ENCODE assay signal across 8 cellular contexts in genomic region chr12:46675736-46676135, GRCh38.
A peak's percentile ranks its signal among the peaks of the same experiment; 100 is the strongest.
DNase-seq lines count a peak whose midpoint lies in the region; ATAC-seq and TF ChIP-seq lines count a peak whose summit lies in the region.

No MANE protein-coding gene starts in this region.

- no peaks in the 10 kb centered on the region for H3K27me3 ChIP-seq in endodermal cell (ENCODE audit: control insufficient read depth, insufficient read depth, low read length, poor library complexity, severe bottlenecking)
- H3K27me3 ChIP-seq in naive thymus-derived CD4-positive, alpha-beta T cell (ENCODE audit: control insufficient read depth in 2 of 2, insufficient read depth in 2 of 2, low read length in 2 of 2): no peaks in the 10 kb centered on the region

- H3K9ac ChIP-seq in endodermal cell (ENCODE audit: extremely low read depth, low read length, poor library complexity, severe bottlenecking): no peak overlapping the region

- H3K4me3 Mint-ChIP-seq in endodermal cell: no peak overlapping the region
- no peak overlapping the region for H3K4me3 Mint-ChIP-seq in naive thymus-derived CD4-positive, alpha-beta T cell

- H3K9me3 Mint-ChIP-seq in endodermal cell: peaks cover 4% of the 10 kb centered on the region
- peaks cover 0 to 1% (median 0%) of the 10 kb centered on the region in 11 donors for H3K9me3 Mint-ChIP-seq in naive thymus-derived CD4-positive, alpha-beta T cell

- ATAC-seq in naive thymus-derived CD4-positive, alpha-beta T cell: no peak

- DNase-seq in NCI-H2227 (lab: John Stamatoyannopoulos, UW; ENCODE audit: unreplicated experiment) (peak; percentile 18), NCI-H2227 treated with DMSO at 0.1 percent for 48 hours (lab: John Stamatoyannopoulos, UW) (no peak), NCI-H69 (lab: John Stamatoyannopoulos, UW) (peak; percentile 53), endodermal cell (peak; percentile 74), NCI-H1436 (lab: John Stamatoyannopoulos, UW) (no peak)
- peak in 5 of 9 donors; percentile 24 to 38 (median 34) for DNase-seq in naive thymus-derived CD4-positive, alpha-beta T cell
- DNase-seq in effector CD4-positive, alpha-beta T cell: no peak
- no peak for DNase-seq in stimulated activated CD8-positive, alpha-beta memory T cell treated with anti-CD3 and anti-CD28 coated beads, Interleukin-4, amount 100 ng/mL, for 48 hours

- peaks cover 13% of the 10 kb centered on the region for H3K4me1 Mint-ChIP-seq in endodermal cell
- H3K4me1 Mint-ChIP-seq in naive thymus-derived CD4-positive, alpha-beta T cell: peaks cover 0 to 16% (median 0%) of the 10 kb centered on the region in 7 donors

- CTCF ChIA-PET in naive thymus-derived CD4-positive, alpha-beta T cell (lab: Charles Lee): interaction anchor here (1.4 to 2.0 kb wide), 2 partner anchors 10 to 333 kb away, joined by 5 to 6 read pairs; no protein-coding TSS in a partner anchor

- no peak overlapping the region for H3K27ac Mint-ChIP-seq in endodermal cell
- no peak overlapping the region for H3K27ac Mint-ChIP-seq in naive thymus-derived CD4-positive, alpha-beta T cell

- H3K4me1 ChIP-seq in endodermal cell (ENCODE audit: control insufficient read depth, insufficient read depth, low read length): peaks cover 3% of the 10 kb centered on the region
- no peaks in the 10 kb centered on the region for H3K4me1 ChIP-seq in naive thymus-derived CD4-positive, alpha-beta T cell (ENCODE audit: control insufficient read depth in 2 of 2, insufficient read depth in 2 of 2, low read length in 2 of 2)

- peak; percentile 83 for TF ChIP-seq CTCF in endodermal cell (conservative IDR thresholded peaks at IDR 0.05)

- H3K27me3 Mint-ChIP-seq in endodermal cell (ENCODE audit: insufficient read depth): no peaks in the 10 kb centered on the region
- H3K27me3 Mint-ChIP-seq in naive thymus-derived CD4-positive, alpha-beta T cell: peaks cover 0 to 3% (median 0%) of the 10 kb centered on the region in 5 donors

- H3K36me3 Mint-ChIP-seq in endodermal cell (ENCODE audit: low read depth): no peaks in the 10 kb centered on the region
- peaks cover 0 to 1% (median 0%) of the 10 kb centered on the region in 5 donors for H3K36me3 Mint-ChIP-seq in naive thymus-derived CD4-positive, alpha-beta T cell

- H3K27ac ChIP-seq in endodermal cell (ENCODE audit: low read depth, low read length): no peak overlapping the region
- no peak overlapping the region for H3K27ac ChIP-seq in naive thymus-derived CD4-positive, alpha-beta T cell (ENCODE audit: low read depth, low read length)

- intact Hi-C loops in naive thymus-derived CD4-positive, alpha-beta T cell (cut with micrococcal nuclease): loop anchor here (1.0 to 10.0 kb wide), 8 partner anchors 333 to 1011 kb away; partner anchors contain the start of genes SCAF11 (in 1 of the 2) and SLC38A1 (in 1 of the 2)

- 87 to 88% methylated on average over 5 to 11 of the region's 11 CpGs for WGBS in endodermal cell (ENCODE audit: insufficient coverage in 1 of 2, insufficient read length in 1 of 2), 2 experiments

- no peaks in the 10 kb centered on the region for H3K36me3 ChIP-seq in endodermal cell (ENCODE audit: control insufficient read depth, insufficient read depth, low read length)
- H3K36me3 ChIP-seq in naive thymus-derived CD4-positive, alpha-beta T cell (ENCODE audit: control insufficient read depth in 2 of 3, insufficient read depth in 3 of 3, low read length in 3 of 3): no peaks in the 10 kb centered on the region

- H3K9me3 ChIP-seq in endodermal cell (ENCODE audit: control insufficient read depth, low read length): no peaks in the 10 kb centered on the region
- H3K9me3 ChIP-seq in naive thymus-derived CD4-positive, alpha-beta T cell (ENCODE audit: control insufficient read depth in 2 of 3, low read length in 3 of 3): no peaks in the 10 kb centered on the region

- H3K4me3 ChIP-seq in endodermal cell (ENCODE audit: low read length): no peak overlapping the region
- no peak overlapping the region for H3K4me3 ChIP-seq in naive thymus-derived CD4-positive, alpha-beta T cell (ENCODE audit: low read length)

- POLR2A ChIA-PET in naive thymus-derived CD4-positive, alpha-beta T cell (lab: Charles Lee): no interaction called here

Comparison
In these comparisons a context has a peak if more than half of its experiments do, and no peak if none do; other contexts are left out.
1. DNase-seq: peak in NCI-H2227 (single experiment), NCI-H69 (single experiment), endodermal cell (single experiment) and naive thymus-derived CD4-positive, alpha-beta T cell (5 of 9); none in NCI-H2227 treated with DMSO at 0.1 percent for 48 hours (single experiment), effector CD4-positive, alpha-beta T cell (single experiment), NCI-H1436 (single experiment) and stimulated activated CD8-positive, alpha-beta memory T cell treated with anti-CD3 and anti-CD28 coated beads, Interleukin-4, amount 100 ng/mL, for 48 hours (single experiment).